ENCODE assay signal across 20 cellular contexts in the genomic region with DNA sequence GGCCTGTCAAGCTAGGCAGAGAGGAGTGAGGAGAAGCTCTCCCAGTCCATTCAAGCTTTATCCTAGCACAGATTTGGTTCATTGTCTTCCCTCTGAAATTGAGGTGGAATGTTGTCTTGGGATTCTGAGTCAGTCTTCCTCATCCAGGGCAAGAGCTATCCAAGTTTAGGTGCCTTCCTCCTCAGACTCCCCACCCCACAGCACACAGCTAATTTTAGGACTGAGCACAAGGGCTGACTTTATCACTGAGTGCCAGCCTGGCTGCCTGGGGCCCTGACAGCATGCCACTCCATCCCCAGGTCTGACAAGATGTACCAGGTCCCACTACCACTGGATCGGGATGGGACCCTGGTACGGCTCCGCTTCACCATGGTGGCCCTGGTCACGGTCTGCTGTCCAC.
"Had no signal": no experiment of that assay in that cellular context is flagged by ENCODE, and none has a peak within 500 bp of the region (broad histone marks: within the 10 kb centered on the region; RNA-seq: fewer than 3 reads in every experiment).

No MANE protein-coding gene starts in this region.

- H3K27ac ChIP-seq: adrenal gland, lower lobe of right lung, transverse colon, WERI-Rb-1 had no signal

- H3K9me3 ChIP-seq: adrenal gland, lower lobe of right lung, transverse colon had no signal

- H3K4me2 ChIP-seq: smooth muscle cell had no signal

- H3K36me3 ChIP-seq: adrenal gland, lower lobe of right lung, transverse colon, WERI-Rb-1 had no signal

- H3K4me3 Mint-ChIP-seq: activated CD4-positive, alpha-beta memory T cell treated with anti-CD3 and anti-CD28 coated beads, Interleukin-2, amount 10 ng/mL, durations not matched to agents 7 days and 5 days; activated CD4-positive, alpha-beta T cell treated with anti-CD3 and anti-CD28 coated beads for 36 hours; activated naive CD4-positive, alpha-beta T cell treated with anti-CD3 and anti-CD28 coated beads, Interleukin-2, amount 50 U/mL, for 24 hours had no signal

- DNase-seq: activated CD4-positive, alpha-beta memory T cell treated with anti-CD3 and anti-CD28 coated beads, Interleukin-2, amount 10 ng/mL, durations not matched to agents 7 days and 5 days; activated CD4-positive, alpha-beta T cell treated with anti-CD3 and anti-CD28 coated beads for 36 hours; activated CD8-positive, alpha-beta memory T cell treated with anti-CD3 and anti-CD28 coated beads, Interleukin-2, amount 50 U/mL, for 4 hours; activated effector memory CD4-positive, alpha-beta T cell treated with anti-CD3 and anti-CD28 coated beads, Interleukin-2, amount 50 U/mL, for 16 hours; activated T-cell treated with anti-CD3 and anti-CD28 coated beads, Interleukin-2, amount 50 U/mL, for 48 hours; adrenal gland; dorsolateral prefrontal cortex; erythroblast; immature natural killer cell; lower lobe of right lung; midbrain; naive B cell; retina; stimulated activated naive CD8-positive, alpha-beta T cell treated with anti-CD3 and anti-CD28 coated beads, Interleukin-15, Interleukin-2, amounts not matched to agents 100 U/mL and 50 U/mL, for 24 hours; T-helper 1 cell; transverse colon; WERI-Rb-1 had no signal

- ATAC-seq: activated CD4-positive, alpha-beta T cell treated with anti-CD3 and anti-CD28 coated beads for 36 hours; lower lobe of right lung; SK-N-SH treated with all-trans-retinoic acid at 6 μM for 48 hours; stimulated activated naive CD8-positive, alpha-beta T cell treated with anti-CD3 and anti-CD28 coated beads, Interleukin-15, Interleukin-2, amounts not matched to agents 100 U/mL and 50 U/mL, for 24 hours had no signal

- H3K4me3 ChIP-seq: adrenal gland, dorsolateral prefrontal cortex, lower lobe of right lung, smooth muscle cell, transverse colon had no signal

- H3K36me3 Mint-ChIP-seq: activated naive CD4-positive, alpha-beta T cell treated with anti-CD3 and anti-CD28 coated beads, Interleukin-2, amount 50 U/mL, for 24 hours; immature natural killer cell; naive B cell had no signal

- H3K27ac Mint-ChIP-seq: activated CD4-positive, alpha-beta memory T cell treated with anti-CD3 and anti-CD28 coated beads, Interleukin-2, amount 10 ng/mL, durations not matched to agents 7 days and 5 days; activated CD4-positive, alpha-beta T cell treated with anti-CD3 and anti-CD28 coated beads for 36 hours; activated naive CD4-positive, alpha-beta T cell treated with anti-CD3 and anti-CD28 coated beads, Interleukin-2, amount 50 U/mL, for 24 hours had no signal

- H3K9me3 Mint-ChIP-seq: activated CD4-positive, alpha-beta memory T cell treated with anti-CD3 and anti-CD28 coated beads, Interleukin-2, amount 10 ng/mL, durations not matched to agents 7 days and 5 days; activated naive CD4-positive, alpha-beta T cell treated with anti-CD3 and anti-CD28 coated beads, Interleukin-2, amount 50 U/mL, for 24 hours; immature natural killer cell; naive B cell had no signal

- H3K27me3 ChIP-seq: adrenal gland, dorsolateral prefrontal cortex, transverse colon had no signal

- H3K27me3 Mint-ChIP-seq: activated CD4-positive, alpha-beta memory T cell treated with anti-CD3 and anti-CD28 coated beads, Interleukin-2, amount 10 ng/mL, durations not matched to agents 7 days and 5 days; activated CD4-positive, alpha-beta T cell treated with anti-CD3 and anti-CD28 coated beads for 36 hours; activated naive CD4-positive, alpha-beta T cell treated with anti-CD3 and anti-CD28 coated beads, Interleukin-2, amount 50 U/mL, for 24 hours; naive B cell had no signal
